ENCODE assay signal across 28 cellular contexts in the genomic region with DNA sequence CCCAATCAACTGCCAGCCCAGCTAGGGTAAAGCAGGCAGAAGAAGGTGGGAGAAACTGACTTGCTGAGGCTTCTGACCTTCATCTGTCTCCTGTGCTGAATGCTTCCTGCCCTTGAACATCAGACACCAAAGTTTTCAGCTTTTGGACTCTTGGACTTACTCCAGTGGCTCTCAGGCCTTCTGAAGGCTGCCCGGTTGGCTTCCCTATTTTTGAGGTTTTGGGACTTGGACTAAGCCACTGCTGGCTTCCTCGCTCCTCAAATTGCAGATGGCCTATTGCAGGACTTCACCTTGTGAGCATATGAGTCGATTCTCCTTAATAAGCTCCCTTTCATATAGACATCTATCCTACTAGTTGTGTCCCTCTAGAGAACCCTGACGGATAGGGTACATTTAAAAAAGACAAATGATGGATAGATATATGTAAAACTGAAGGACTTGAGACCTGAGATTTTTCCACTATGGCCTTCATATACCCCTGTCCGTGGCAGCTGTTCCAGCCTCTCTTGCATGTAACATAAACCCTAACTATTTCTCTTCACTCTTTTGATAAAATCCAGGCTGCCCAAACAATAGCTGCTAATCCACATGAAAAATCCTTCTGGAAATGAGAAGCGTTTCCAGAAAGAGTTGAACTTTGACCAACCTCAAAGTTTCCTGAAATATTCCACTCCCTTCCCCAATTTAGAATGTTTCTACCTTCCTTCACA.
"Had no signal": no experiment of that assay in that cellular context is flagged by ENCODE, and none has a peak within 500 bp of the region (broad histone marks: within the 10 kb centered on the region; RNA-seq: fewer than 3 reads in every experiment).

No MANE protein-coding gene starts in this region.

- H3K4me3 ChIP-seq: body of pancreas, breast epithelium had no signal

- H3K9me3 ChIP-seq: body of pancreas, breast epithelium had no signal

- H3K36me3 ChIP-seq: brain microvascular endothelial cell, breast epithelium had no signal

- DNase-seq: activated CD4-positive, alpha-beta memory T cell treated with anti-CD3 and anti-CD28 coated beads, Interleukin-2, amount 10 ng/mL, durations not matched to agents 7 days and 5 days; activated CD4-positive, alpha-beta T cell treated with anti-CD3 and anti-CD28 coated beads for 1 hour; activated CD4-positive, alpha-beta T cell treated with anti-CD3 and anti-CD28 coated beads for 36 hours; activated CD4-positive, alpha-beta T cell treated with anti-CD3 and anti-CD28 coated beads for 48 hours; activated CD4-positive, alpha-beta T cell treated with anti-CD3 and anti-CD28 coated beads, Interleukin-2, amount 10 ng/mL, durations not matched to agents 7 days and 5 days; activated CD4-positive, alpha-beta T cell treated with anti-CD3 and anti-CD28 coated beads, Interleukin-2, amount 50 U/mL, for 48 hours; activated CD4-positive, CD25-positive, alpha-beta regulatory T cell; activated CD8-positive, alpha-beta memory T cell treated with anti-CD3 and anti-CD28 coated beads for 24 hours; activated CD8-positive, alpha-beta memory T cell treated with anti-CD3 and anti-CD28 coated beads, Interleukin-2, amount 10 ng/mL, durations not matched to agents 7 days and 5 days; activated CD8-positive, alpha-beta memory T cell treated with anti-CD3 and anti-CD28 coated beads, Interleukin-2, amount 50 U/mL, for 48 hours; activated CD8-positive, alpha-beta T cell treated with anti-CD3 and anti-CD28 coated beads, Interleukin-2, amount 10 ng/mL, durations not matched to agents 7 days and 5 days; activated effector memory CD4-positive, alpha-beta T cell treated with Interleukin-2 at 50 U/mL for 16 hours; activated gamma-delta T cell; activated naive CD4-positive, alpha-beta T cell treated with anti-CD3 and anti-CD28 coated beads, Interleukin-2, amount 10 ng/mL, durations not matched to agents 7 days and 5 days; activated naive CD4-positive, alpha-beta T cell treated with Interleukin-2 at 50 U/mL for 16 hours; activated naive CD8-positive, alpha-beta T cell treated with anti-CD3 and anti-CD28 coated beads, Interleukin-2, amount 10 ng/mL, durations not matched to agents 7 days and 5 days; activated naive CD8-positive, alpha-beta T cell treated with anti-CD3 and anti-CD28 coated beads, Interleukin-2, amount 50 U/mL, for 24 hours; activated T-cell treated with anti-CD3 and anti-CD28 coated beads, Interleukin-2, amount 50 U/mL, for 24 hours; activated T-cell treated with anti-CD3 and anti-CD28 coated beads, Interleukin-2, amount 50 U/mL, for 48 hours; amniotic stem cell; aorta; body of pancreas; brain microvascular endothelial cell; central memory CD4-positive, alpha-beta T cell; T-helper 2 cell; T-helper 9 cell had no signal

- H3K27me3 ChIP-seq: body of pancreas, brain microvascular endothelial cell, breast epithelium had no signal

- H3K4me1 ChIP-seq: body of pancreas, breast epithelium had no signal

- H3K27ac ChIP-seq: body of pancreas, brain microvascular endothelial cell, breast epithelium, VCaP had no signal
